ENCODE assay signal across 21 cellular contexts in the genomic region with DNA sequence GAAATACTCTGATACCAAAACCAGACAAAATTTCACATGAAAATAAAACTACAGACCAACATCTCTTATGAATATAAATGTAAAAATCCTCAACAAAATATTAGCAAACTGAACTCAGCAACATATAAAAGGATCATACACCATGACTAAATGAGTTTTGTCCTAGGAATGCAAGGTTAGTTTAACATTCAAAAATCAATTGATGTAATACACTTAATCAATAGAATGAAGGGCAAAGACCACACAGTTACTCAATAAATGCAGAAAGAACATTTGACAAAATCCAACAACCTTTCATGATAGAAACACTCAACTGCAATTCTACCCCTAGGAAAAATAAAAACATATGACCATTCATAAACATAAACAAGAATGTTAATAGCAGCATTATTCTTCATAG. TPM values are rescaled to one million over a fixed set of nuclear protein-coding genes. Genes with fewer than 3 reads are reported as not detected.
DNase-seq lines count a peak whose midpoint lies in the region; FAIRE-seq and TF ChIP-seq lines count a peak whose summit lies in the region.
"Had no signal": no experiment of that assay in that cellular context is flagged by ENCODE, and none has a peak within 500 bp of the region (broad histone marks: within the 10 kb centered on the region; RNA-seq: fewer than 3 reads in every experiment).

No MANE protein-coding gene starts in this region.

- no peaks in the 10 kb centered on the region for H3K4me1 Mint-ChIP-seq in astrocyte (ENCODE audit: low read depth, unreplicated experiment)
- H3K4me1 Mint-ChIP-seq in neural progenitor cell, result no peaks in the 10 kb centered on the region
- H3K4me1 Mint-ChIP-seq: CD4-positive, alpha-beta memory T cell; CD4-positive, CD25-positive, alpha-beta regulatory T cell; CD8-positive, alpha-beta memory T cell had no signal

- H3K4me3 Mint-ChIP-seq in astrocyte (ENCODE audit: unreplicated experiment) (no peak overlapping the region), neural progenitor cell (no peak overlapping the region)
- H3K4me3 Mint-ChIP-seq: CD14-positive monocyte; CD4-positive, alpha-beta memory T cell; CD4-positive, CD25-positive, alpha-beta regulatory T cell; CD8-positive, alpha-beta memory T cell had no signal

- H3K27me3 Mint-ChIP-seq in astrocyte (ENCODE audit: low read depth, unreplicated experiment) (no peaks in the 10 kb centered on the region), neural progenitor cell (ENCODE audit: insufficient read depth, low read depth) (no peaks in the 10 kb centered on the region)

- no peaks in the 10 kb centered on the region for H3K27me3 ChIP-seq in astrocyte (ENCODE audit: insufficient read depth, low read length)
- no peaks in the 10 kb centered on the region for H3K27me3 ChIP-seq in osteoblast (ENCODE audit: insufficient read depth, low read length)
- no peaks in the 10 kb centered on the region for H3K27me3 ChIP-seq in neural progenitor cell
- H3K27me3 ChIP-seq: BE2C, BLaER1 had no signal

- H3K79me2 ChIP-seq in astrocyte (ENCODE audit: insufficient read depth, low read length) (no peaks in the 10 kb centered on the region), osteoblast (ENCODE audit: insufficient read depth, low read length) (no peaks in the 10 kb centered on the region), neural progenitor cell (ENCODE audit: low read depth) (no peaks in the 10 kb centered on the region)

- H3K27ac ChIP-seq in astrocyte (ENCODE audit: low read depth, low read length) (no peak overlapping the region), osteoblast (ENCODE audit: low read depth, low read length) (no peak overlapping the region), neural progenitor cell (no peak overlapping the region)
- H3K27ac ChIP-seq: BLaER1 had no signal

- TF ChIP-seq CTCF in astrocyte (IDR thresholded peaks at IDR 0.05; ENCODE audit: insufficient read depth, low read depth, low read length), result no peak
- TF ChIP-seq CTCF in osteoblast (IDR thresholded peaks at IDR 0.05; ENCODE audit: extremely low read depth, low read depth, low read length), result no peak
- no peak for TF ChIP-seq CTCF in neural progenitor cell (IDR thresholded peaks at IDR 0.05)

- DNase-seq in HTR-8/SVneo (ENCODE audit: insufficient read length, low spot score) (no peak), astrocyte (ENCODE audit: low read depth) (no peak), osteoblast (ENCODE audit: insufficient read length, low spot score, missing footprints) (peak; percentile 27), neural progenitor cell (ENCODE audit: low spot score) (no peak), DMS 273 (lab: John Stamatoyannopoulos, UW; ENCODE audit: unreplicated experiment) (no peak)
- DNase-seq: 8988T; ACHN; BE2C; C1 segment of cervical spinal cord; CD4-positive, alpha-beta memory T cell; CD4-positive, CD25-positive, alpha-beta regulatory T cell; CD8-positive, alpha-beta memory T cell; COR-L47; DMS79 treated with DMSO at 0.1 percent for 48 hours; GF-D8 had no signal

- H3K4me1 ChIP-seq in astrocyte (ENCODE audit: insufficient read depth, low read length) (no peaks in the 10 kb centered on the region), osteoblast (ENCODE audit: insufficient read depth, low read length) (peaks cover 6% of the 10 kb centered on the region), neural progenitor cell (no peaks in the 10 kb centered on the region)
- H3K4me1 ChIP-seq: BE2C, BLaER1 had no signal

- no peaks in the 10 kb centered on the region for H3K36me3 Mint-ChIP-seq in astrocyte (ENCODE audit: low read depth, unreplicated experiment)
- no peaks in the 10 kb centered on the region for H3K36me3 Mint-ChIP-seq in neural progenitor cell
- H3K36me3 Mint-ChIP-seq: CD14-positive monocyte; CD4-positive, alpha-beta memory T cell; CD4-positive, CD25-positive, alpha-beta regulatory T cell; CD8-positive, alpha-beta memory T cell had no signal

- H3F3A ChIP-seq in neural progenitor cell (ENCODE audit: low read depth), result no peaks in the 10 kb centered on the region

- H3K9me3 ChIP-seq in astrocyte (ENCODE audit: insufficient read depth, low read depth, low read length) (no peaks in the 10 kb centered on the region), osteoblast (ENCODE audit: low read depth, low read length) (no peaks in the 10 kb centered on the region), neural progenitor cell (ENCODE audit: low read depth) (no peaks in the 10 kb centered on the region)
- H3K9me3 ChIP-seq: BE2C, BLaER1 had no signal

- H3K27ac Mint-ChIP-seq in astrocyte (ENCODE audit: unreplicated experiment), result no peak overlapping the region
- H3K27ac Mint-ChIP-seq in neural progenitor cell, result no peak overlapping the region
- H3K27ac Mint-ChIP-seq: CD14-positive monocyte; CD4-positive, CD25-positive, alpha-beta regulatory T cell; CD8-positive, alpha-beta memory T cell had no signal

- FAIRE-seq in HTR-8/SVneo (lab: Jason Lieb, UNC) (peak; percentile 48), astrocyte (lab: Jason Lieb, UNC) (peak; percentile 83)
- FAIRE-seq: A204.1, G401.6, GM12891, GM19239 had no signal

- H3K9ac ChIP-seq in astrocyte (ENCODE audit: low read length), result no peak overlapping the region
- no peak overlapping the region for H3K9ac ChIP-seq in neural progenitor cell
- H3K9ac ChIP-seq: BLaER1 had no signal

- H4K20me1 ChIP-seq in astrocyte (ENCODE audit: insufficient read depth, low read length) (no peaks in the 10 kb centered on the region), osteoblast (ENCODE audit: insufficient read depth, low read length) (no peaks in the 10 kb centered on the region), neural progenitor cell (ENCODE audit: low read depth) (no peaks in the 10 kb centered on the region)
- H4K20me1 ChIP-seq: BLaER1 had no signal

- H2AFZ ChIP-seq in astrocyte (ENCODE audit: low read depth, low read length), result no peak overlapping the region
- H2AFZ ChIP-seq in osteoblast (ENCODE audit: low read length), result no peak overlapping the region
- H2AFZ ChIP-seq in neural progenitor cell (replicated peaks), result no peak overlapping the region

- H3K4me2 ChIP-seq in astrocyte (ENCODE audit: low read length) (no peak overlapping the region), osteoblast (ENCODE audit: insufficient read depth, low read length) (no peak overlapping the region), neural progenitor cell (no peak overlapping the region)
- H3K4me2 ChIP-seq: BLaER1 had no signal

- H3K4me3 ChIP-seq in astrocyte (ENCODE audit: insufficient read depth, low read depth, low read length), result no peak overlapping the region
- H3K4me3 ChIP-seq in osteoblast (ENCODE audit: insufficient read depth, low read length), result no peak overlapping the region
- H3K4me3 ChIP-seq in neural progenitor cell, result no peak overlapping the region
- H3K4me3 ChIP-seq: BLaER1 had no signal

- H3K9me3 Mint-ChIP-seq in astrocyte (ENCODE audit: unreplicated experiment) (peaks cover 2% of the 10 kb centered on the region), neural progenitor cell (no peaks in the 10 kb centered on the region)

- H3K36me3 ChIP-seq in astrocyte (ENCODE audit: insufficient read depth, low read length) (no peaks in the 10 kb centered on the region), osteoblast (ENCODE audit: insufficient read depth, low read length) (no peaks in the 10 kb centered on the region), neural progenitor cell (no peaks in the 10 kb centered on the region)
- H3K36me3 ChIP-seq: BE2C, BLaER1 had no signal

RNA-seq across cellular contexts. Expression of a gene that starts 50.2 kb away (rescaled TPM):
- total RNA-seq in astrocyte (116 and 119 TPM in 2 replicates), osteoblast (104 and 110 TPM in 2 replicates), neural progenitor cell (ENCODE audit: low replicate concordance) (92.9 and 93.4 TPM in 2 replicates)
